ENCODE assay signal across 1 cellular context in the genomic region with DNA sequence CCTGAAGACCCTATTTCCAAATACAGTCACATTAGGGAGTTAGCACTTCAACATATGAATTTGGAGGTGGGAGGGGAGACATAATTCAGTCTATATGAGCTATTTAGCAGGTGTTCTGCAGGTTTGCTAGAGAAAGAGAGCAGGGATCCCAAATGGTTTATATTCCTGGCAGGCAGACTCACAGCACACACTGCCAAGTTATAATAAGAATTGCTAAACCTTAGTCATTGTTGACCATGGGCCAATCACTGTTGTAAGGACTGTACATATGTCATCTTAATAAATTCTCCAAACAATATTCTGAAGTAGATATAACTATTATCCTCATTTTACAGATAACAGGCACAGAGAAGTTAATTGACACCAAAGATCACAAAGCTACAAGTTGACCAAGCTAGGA.
TF ChIP-seq lines count a peak whose summit lies in the region.

No MANE protein-coding gene starts in this region.

TF ChIP-seq in HCT116, 20 proteins besides CTCF, POLR2A, EP300 and RAD21 (continued from another document):
- TF ChIP-seq, protein P1, sequence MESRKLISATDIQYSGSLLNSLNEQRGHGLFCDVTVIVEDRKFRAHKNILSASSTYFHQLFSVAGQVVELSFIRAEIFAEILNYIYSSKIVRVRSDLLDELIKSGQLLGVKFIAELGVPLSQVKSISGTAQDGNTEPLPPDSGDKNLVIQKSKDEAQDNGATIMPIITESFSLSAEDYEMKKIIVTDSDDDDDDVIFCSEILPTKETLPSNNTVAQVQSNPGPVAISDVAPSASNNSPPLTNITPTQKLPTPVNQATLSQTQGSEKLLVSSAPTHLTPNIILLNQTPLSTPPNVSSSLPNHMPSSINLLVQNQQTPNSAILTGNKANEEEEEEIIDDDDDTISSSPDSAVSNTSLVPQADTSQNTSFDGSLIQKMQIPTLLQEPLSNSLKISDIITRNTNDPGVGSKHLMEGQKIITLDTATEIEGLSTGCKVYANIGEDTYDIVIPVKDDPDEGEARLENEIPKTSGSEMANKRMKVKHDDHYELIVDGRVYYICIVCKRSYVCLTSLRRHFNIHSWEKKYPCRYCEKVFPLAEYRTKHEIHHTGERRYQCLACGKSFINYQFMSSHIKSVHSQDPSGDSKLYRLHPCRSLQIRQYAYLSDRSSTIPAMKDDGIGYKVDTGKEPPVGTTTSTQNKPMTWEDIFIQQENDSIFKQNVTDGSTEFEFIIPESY (IDR thresholded peaks at IDR 0.05; ENCODE audit: extremely low read depth, insufficient replicate concordance, low read length): no peak
- no peak for TF ChIP-seq JUND (IDR thresholded peaks at IDR 0.05)
